8 cellular contexts compared by ENCODE assay signal in genomic region chr3:192409838-192410683, GRCh38.
DNase-seq lines count a peak whose midpoint lies in the region; ATAC-seq lines count a peak whose summit lies in the region.

No MANE protein-coding gene starts in this region.

- no peak for ATAC-seq in activated CD4-positive, alpha-beta T cell treated with anti-CD3 and anti-CD28 coated beads for 36 hours

- intact Hi-C loops in posterior cingulate gyrus (cut with DNase I), result no loop called here
- intact Hi-C loops in activated CD4-positive, alpha-beta T cell treated with anti-CD3 and anti-CD28 coated beads for 36 hours (cut with DNase I, micrococcal nuclease), result no loop called here

- CTCF ChIA-PET in activated CD4-positive, alpha-beta T cell treated with anti-CD3 and anti-CD28 coated beads for 36 hours (lab: Charles Lee), result interaction anchor here (0.7 kb wide), 1 partner anchor 1685 kb away, joined by 3 read pairs; no protein-coding TSS in a partner anchor

- H3K4me1 Mint-ChIP-seq in activated CD4-positive, alpha-beta T cell treated with anti-CD3 and anti-CD28 coated beads for 36 hours, result peaks cover 8% of the 10 kb centered on the region

- no peaks in the 10 kb centered on the region for H3K9me3 Mint-ChIP-seq in activated CD4-positive, alpha-beta T cell treated with anti-CD3 and anti-CD28 coated beads for 36 hours (ENCODE audit: low read depth)

- no peak overlapping the region for H3K27ac Mint-ChIP-seq in activated CD4-positive, alpha-beta T cell treated with anti-CD3 and anti-CD28 coated beads for 36 hours

- POLR2A ChIA-PET in activated CD4-positive, alpha-beta T cell treated with anti-CD3 and anti-CD28 coated beads for 36 hours (lab: Charles Lee), result no interaction called here

- H3K4me3 Mint-ChIP-seq in activated CD4-positive, alpha-beta T cell treated with anti-CD3 and anti-CD28 coated beads for 36 hours, result no peak overlapping the region

- peak; percentile 41 for DNase-seq in NCI-H2107 treated with DMSO at 0.1 percent for 48 hours (lab: John Stamatoyannopoulos, UW; ENCODE audit: unreplicated experiment)
- DNase-seq in NCI-H2107 (lab: John Stamatoyannopoulos, UW), result no peak
- DNase-seq in NCI-H345 treated with DMSO at 0.1 percent for 48 hours (lab: John Stamatoyannopoulos, UW; ENCODE audit: unreplicated experiment), result peak; percentile 64
- DNase-seq in glomerular visceral epithelial cell (ENCODE audit: extremely low spot score), result peak; percentile 67
- DNase-seq in posterior cingulate gyrus, result peak in 9 of 10 donors; percentile 13 to 91 (median 35)
- DNase-seq in activated naive CD4-positive, alpha-beta T cell (lab: John Stamatoyannopoulos, UW), result no peak
- no peak for DNase-seq in activated CD4-positive, alpha-beta T cell treated with anti-CD3 and anti-CD28 coated beads for 36 hours
- no peak for DNase-seq in RPMI8226

- peaks cover 52% of the 10 kb centered on the region for H3K27me3 Mint-ChIP-seq in activated CD4-positive, alpha-beta T cell treated with anti-CD3 and anti-CD28 coated beads for 36 hours

- H3K36me3 Mint-ChIP-seq in activated CD4-positive, alpha-beta T cell treated with anti-CD3 and anti-CD28 coated beads for 36 hours (ENCODE audit: low read depth), result no peaks in the 10 kb centered on the region

Comparison
In these comparisons a context has a peak if more than half of its experiments do, and no peak if none do; other contexts are left out.
1. DNase-seq: peak in NCI-H2107 treated with DMSO at 0.1 percent for 48 hours (single experiment), NCI-H345 treated with DMSO at 0.1 percent for 48 hours (single experiment), glomerular visceral epithelial cell (single experiment) and posterior cingulate gyrus (9 of 10); none in NCI-H2107 (single experiment), activated naive CD4-positive, alpha-beta T cell (0 of 4), activated CD4-positive, alpha-beta T cell treated with anti-CD3 and anti-CD28 coated beads for 36 hours (single experiment) and RPMI8226 (single experiment).